ENCODE assay signal across 9 cellular contexts in genomic region chr16:67326115-67326471, GRCh38. TPM values are rescaled to one million over a fixed set of nuclear protein-coding genes. Genes with fewer than 3 reads are reported as not detected.
DNase-seq lines count a peak whose midpoint lies in the region; ATAC-seq and TF ChIP-seq lines count a peak whose summit lies in the region.
"Had no signal": no experiment of that assay in that cellular context is flagged by ENCODE, and none has a peak within 500 bp of the region (broad histone marks: within the 10 kb centered on the region; RNA-seq: fewer than 3 reads in every experiment).

No MANE protein-coding gene starts in this region.

- H3K4me3 ChIP-seq in CD4-positive, CD25-positive, alpha-beta regulatory T cell (ENCODE audit: low read depth, low read length): no peak overlapping the region
- H3K4me3 ChIP-seq in NT2/D1 (ENCODE audit: insufficient read length, low read depth) (peak overlapping the region; percentile 75), epithelial cell of esophagus (ENCODE audit: low read length) (peak overlapping the region; percentile 30)

- H3K4me1 ChIP-seq in CD4-positive, CD25-positive, alpha-beta regulatory T cell (ENCODE audit: control insufficient read depth, insufficient read depth, low read length, poor library complexity, severe bottlenecking): peaks cover 8% of the 10 kb centered on the region
- no peaks in the 10 kb centered on the region for H3K4me1 ChIP-seq in NT2/D1 (ENCODE audit: insufficient read depth, insufficient read length)
- H3K4me1 ChIP-seq: foreskin keratinocyte had no signal

- DNase-seq in CD4-positive, CD25-positive, alpha-beta regulatory T cell: no peak
- DNase-seq in NT2/D1 (ENCODE audit: low read depth, low spot score) (no peak), epithelial cell of esophagus (ENCODE audit: low read depth) (no peak), osteocyte (ENCODE audit: extremely low spot score, unreplicated experiment) (no peak), NCI-H510A (lab: John Stamatoyannopoulos, UW) (no peak), pons (ENCODE audit: low spot score) (no peak), NCI-H2107 treated with DMSO at 0.1 percent for 48 hours (lab: John Stamatoyannopoulos, UW; ENCODE audit: unreplicated experiment) (no peak)
- DNase-seq in activated effector memory CD4-positive, alpha-beta T cell treated with anti-CD3 and anti-CD28 coated beads, Interleukin-2, amount 50 U/mL, for 16 hours: no peak
- DNase-seq: foreskin keratinocyte had no signal

- peak overlapping the region in 2 of 3 donors; percentile 60 to 67 for H3K27ac Mint-ChIP-seq in CD4-positive, CD25-positive, alpha-beta regulatory T cell
- no peak overlapping the region for H3K27ac Mint-ChIP-seq in osteocyte (ENCODE audit: unreplicated experiment)

- H3K36me3 ChIP-seq in CD4-positive, CD25-positive, alpha-beta regulatory T cell (ENCODE audit: control insufficient read depth, insufficient read depth, low read length): no peaks in the 10 kb centered on the region
- no peaks in the 10 kb centered on the region for H3K36me3 ChIP-seq in NT2/D1 (ENCODE audit: insufficient read depth, insufficient read length, low read length)

- H3K27me3 ChIP-seq in CD4-positive, CD25-positive, alpha-beta regulatory T cell (ENCODE audit: control insufficient read depth, insufficient read depth, low read length): peaks cover 23% of the 10 kb centered on the region
- H3K27me3 ChIP-seq in NT2/D1 (ENCODE audit: insufficient read depth, insufficient read length): no peaks in the 10 kb centered on the region

- no peak for TF ChIP-seq CTCF in epithelial cell of esophagus (IDR thresholded peaks at IDR 0.05; ENCODE audit: insufficient read depth, low read depth, low read length, missing control alignments)
- TF ChIP-seq CTCF in osteocyte (IDR thresholded peaks at IDR 0.05): no peak

- H3K36me3 Mint-ChIP-seq in CD4-positive, CD25-positive, alpha-beta regulatory T cell: no peaks in the 10 kb centered on the region
- no peaks in the 10 kb centered on the region for H3K36me3 Mint-ChIP-seq in osteocyte (ENCODE audit: unreplicated experiment)

- H3K4me1 Mint-ChIP-seq in CD4-positive, CD25-positive, alpha-beta regulatory T cell: peaks cover 5 to 9% (median 6%) of the 10 kb centered on the region in 4 donors
- peaks cover 17% of the 10 kb centered on the region for H3K4me1 Mint-ChIP-seq in osteocyte (ENCODE audit: unreplicated experiment)

- no peak for ATAC-seq in CD4-positive, CD25-positive, alpha-beta regulatory T cell (ENCODE audit: low read depth in 2 of 2)

- H3K9me3 ChIP-seq in CD4-positive, CD25-positive, alpha-beta regulatory T cell (ENCODE audit: control insufficient read depth in 2 of 2, low read length in 2 of 2): no peaks in the 10 kb centered on the region
- H3K9me3 ChIP-seq in NT2/D1 (ENCODE audit: insufficient read depth, low read length): no peaks in the 10 kb centered on the region

- H3K9me3 Mint-ChIP-seq in CD4-positive, CD25-positive, alpha-beta regulatory T cell: peaks cover 0 to 3% (median 0%) of the 10 kb centered on the region in 7 donors
- H3K9me3 Mint-ChIP-seq in osteocyte (ENCODE audit: unreplicated experiment): no peaks in the 10 kb centered on the region

- H3K4me3 Mint-ChIP-seq in CD4-positive, CD25-positive, alpha-beta regulatory T cell: peak overlapping the region in 3 of 4 donors; percentile 22 to 73 (median 59)
- peak overlapping the region; percentile 69 for H3K4me3 Mint-ChIP-seq in osteocyte (ENCODE audit: unreplicated experiment)

- no peak overlapping the region for H3K27ac ChIP-seq in CD4-positive, CD25-positive, alpha-beta regulatory T cell (ENCODE audit: insufficient read depth, low read length, poor library complexity, severe bottlenecking)
- H3K27ac ChIP-seq: foreskin keratinocyte had no signal

- H3K9ac ChIP-seq in NT2/D1 (ENCODE audit: insufficient read length, low read depth): peak overlapping the region; percentile 88

- H3K27me3 Mint-ChIP-seq in CD4-positive, CD25-positive, alpha-beta regulatory T cell: peaks cover 77% of the 10 kb centered on the region
- H3K27me3 Mint-ChIP-seq in osteocyte (ENCODE audit: unreplicated experiment): peaks cover 40% of the 10 kb centered on the region

RNA-seq across cellular contexts. Expression of gene KCTD19, which starts 0.4 kb away (rescaled TPM):
- total RNA-seq in CD4-positive, CD25-positive, alpha-beta regulatory T cell: not detected
- not detected for polyA plus RNA-seq in CD4-positive, CD25-positive, alpha-beta regulatory T cell
- total RNA-seq in osteocyte: 0.39 TPM in 1 of 2 replicates, not detected in the other
- total RNA-seq: foreskin keratinocyte had no signal
- polyA plus RNA-seq: foreskin keratinocyte had no signal

RNA-seq across cellular contexts. Expression of gene LRRC36, which starts 0.5 kb away (rescaled TPM):
- total RNA-seq in CD4-positive, CD25-positive, alpha-beta regulatory T cell: not detected
- polyA plus RNA-seq in CD4-positive, CD25-positive, alpha-beta regulatory T cell: not detected
- total RNA-seq in osteocyte: not detected in 2 replicates
- total RNA-seq: foreskin keratinocyte had no signal
- polyA plus RNA-seq: foreskin keratinocyte had no signal

RNA-seq across cellular contexts. Expression of gene PLEKHG4, which starts 46.8 kb away (rescaled TPM):
- 10.0 TPM for total RNA-seq in CD4-positive, CD25-positive, alpha-beta regulatory T cell
- 1 to 10 TPM; 1.4 to 5.3 (median 2.8) TPM for polyA plus RNA-seq in CD4-positive, CD25-positive, alpha-beta regulatory T cell
- 10.1 and 11.4 TPM in 2 replicates for total RNA-seq in osteocyte
